In genomic region chr9:99184073-99184426, GRCh38 we compare ENCODE assay signal across 11 cellular contexts. TPM values are rescaled to one million over a fixed set of nuclear protein-coding genes. Genes with fewer than 3 reads are reported as not detected.
A peak's percentile ranks its signal among the peaks of the same experiment; 100 is the strongest.
DNase-seq lines count a peak whose midpoint lies in the region; ATAC-seq, FAIRE-seq and TF ChIP-seq lines count a peak whose summit lies in the region.
"Had no signal": no experiment of that assay in that cellular context is flagged by ENCODE, and none has a peak within 500 bp of the region (broad histone marks: within the 10 kb centered on the region; RNA-seq: fewer than 3 reads in every experiment).

No MANE protein-coding gene starts in this region.

- no TSS peak for BruUV-seq in HepG2 (replicated peaks; lab: Mats Ljungman, UMichigan)

- no peak for TF ChIP-seq RAD21 in HepG2 (CRISPR knock-in tag; IDR thresholded peaks at IDR 0.05)

- H3K9me3 ChIP-seq in right lobe of liver = no peaks in the 10 kb centered on the region
- H3K9me3 ChIP-seq in HepG2 (ENCODE audit: low read length) = no peaks in the 10 kb centered on the region
- no peaks in the 10 kb centered on the region for H3K9me3 ChIP-seq in uterus
- H3K9me3 ChIP-seq: thoracic aorta had no signal

- no peak for FAIRE-seq in HepG2 (lab: Jason Lieb, UNC)

- H3K27me3 ChIP-seq in right lobe of liver = no peaks in the 10 kb centered on the region
- peaks cover 0 to 23% of the 10 kb centered on the region in 2 experiments; a peak in 2 of 5 replicates for H3K27me3 ChIP-seq in HepG2 (ENCODE audit: control insufficient read depth in 1 of 2, insufficient read depth in 2 of 2, low read length in 2 of 2)
- no peaks in the 10 kb centered on the region for H3K27me3 ChIP-seq in uterus

- in situ Hi-C loops in HepG2 (cut with HindIII; ENCODE audit: extremely low pct_ligation_motif_present, low pct_unique_long_range_greater_than_20kb) = loop anchor here (10.0 to 25.0 kb wide), 2 partner anchors 621 to 828 kb away; no protein-coding TSS in a partner anchor

- no peaks in the 10 kb centered on the region for H3K9me3 Mint-ChIP-seq in activated naive CD8-positive, alpha-beta T cell treated with anti-CD3 and anti-CD28 coated beads, Interleukin-2, amount 50 U/mL, for 24 hours
- H3K9me3 Mint-ChIP-seq in memory B cell = no peaks in the 10 kb centered on the region
- H3K9me3 Mint-ChIP-seq: activated naive CD4-positive, alpha-beta T cell treated with anti-CD3 and anti-CD28 coated beads, Interleukin-2, amount 50 U/mL, for 72 hours had no signal

- POLR2A ChIA-PET in HepG2 (lab: Yijun Ruan, JAX) = interaction anchor here (1.6 to 1.9 kb wide), 3 partner anchors 10 to 38 kb away, joined by 4 to 6 read pairs (median 5); partner anchors contain the start of genes ALG2 and SEC61B

- ATAC-seq in right lobe of liver (peak; percentile 4 to 27 (median 23)), HepG2 (no peak), memory B cell (ENCODE audit: low read depth) (no peak), HG02623 (IDR thresholded peaks at IDR 0.05; ENCODE audit: unreplicated experiment) (no peak)
- ATAC-seq in activated naive CD8-positive, alpha-beta T cell treated with anti-CD3 and anti-CD28 coated beads, Interleukin-2, amount 50 U/mL, for 24 hours = peak; percentile 3

- no peaks in the 10 kb centered on the region for H4K20me1 ChIP-seq in HepG2 (ENCODE audit: insufficient read depth, low read length)

- WGBS in right lobe of liver (ENCODE audit: insufficient coverage, low coverage, low lambda C conversion rate, missing lambda C conversion rate) = 61% methylated on average over 3 of the region's 8 CpGs
- WGBS in HepG2 (ENCODE audit: low lambda C conversion rate) = 33% methylated on average over 6 of the region's 8 CpGs

- H3K27ac ChIP-seq in right lobe of liver (no peak overlapping the region), HepG2 (ENCODE audit: extremely low read length, insufficient read depth, low read length) (no peak overlapping the region), uterus (peak overlapping the region; percentile 62 to 75)

- H3K4me2 ChIP-seq in HepG2 (ENCODE audit: low read depth, low read length) = no peak overlapping the region

- intact Hi-C loops in right lobe of liver (cut with DNase I) (no loop called here), HepG2 (cut with micrococcal nuclease; ENCODE audit: unreplicated experiment) (loop anchor here (1.0 to 10.0 kb wide), 4 partner anchors 21 to 827 kb away; no protein-coding TSS in a partner anchor), uterus (cut with DNase I; ENCODE audit: low total_unique reads) (no loop called here)

- no peak for TF ChIP-seq EP300 in HepG2 (IDR thresholded peaks at IDR 0.05; ENCODE audit: low read depth in 2 of 2, low read length in 2 of 2)
- no peak for TF ChIP-seq EP300 in HepG2 (CRISPR knock-in tag; IDR thresholded peaks at IDR 0.05; ENCODE audit: borderline replicate concordance)

- H3K4me1 ChIP-seq in right lobe of liver (no peaks in the 10 kb centered on the region), HepG2 (ENCODE audit: insufficient read depth, low read length) (peaks cover 11% of the 10 kb centered on the region), uterus (no peaks in the 10 kb centered on the region)

- no peak overlapping the region for H2AFZ ChIP-seq in HepG2 (ENCODE audit: low read length)

- H3K27me3 Mint-ChIP-seq in activated naive CD8-positive, alpha-beta T cell treated with anti-CD3 and anti-CD28 coated beads, Interleukin-2, amount 50 U/mL, for 24 hours = peaks cover 4% of the 10 kb centered on the region
- no peaks in the 10 kb centered on the region for H3K27me3 Mint-ChIP-seq in memory B cell
- H3K27me3 Mint-ChIP-seq: progenitor cell of endocrine pancreas had no signal

- H3K4me3 ChIP-seq in right lobe of liver (no peak overlapping the region), HepG2 (replicated peaks in 1 of 3; ENCODE audit: insufficient read depth in 1 of 3, low read depth in 2 of 3, low read length in 3 of 3) (no peak overlapping the region), uterus (no peak overlapping the region)

- peak overlapping the region; percentile 81 for H3K27ac Mint-ChIP-seq in activated naive CD8-positive, alpha-beta T cell treated with anti-CD3 and anti-CD28 coated beads, Interleukin-2, amount 50 U/mL, for 24 hours
- H3K27ac Mint-ChIP-seq in memory B cell = peak overlapping the region; percentile 82

- H3K36me3 Mint-ChIP-seq in activated naive CD8-positive, alpha-beta T cell treated with anti-CD3 and anti-CD28 coated beads, Interleukin-2, amount 50 U/mL, for 24 hours (ENCODE audit: low read depth) = peaks cover 4% of the 10 kb centered on the region
- H3K36me3 Mint-ChIP-seq in memory B cell = no peaks in the 10 kb centered on the region
- H3K36me3 Mint-ChIP-seq: activated naive CD4-positive, alpha-beta T cell treated with anti-CD3 and anti-CD28 coated beads, Interleukin-2, amount 50 U/mL, for 72 hours had no signal

- TF ChIP-seq POLR2A in right lobe of liver (IDR thresholded peaks at IDR 0.05) (no peak), HepG2 (IDR thresholded peaks at IDR 0.05; ENCODE audit: insufficient read depth in 1 of 2, low read depth in 2 of 2, low read length in 2 of 2) (no peak), uterus (IDR thresholded peaks at IDR 0.05) (no peak)

- H3K79me2 ChIP-seq in HepG2 (ENCODE audit: insufficient read depth, low read length) = no peaks in the 10 kb centered on the region

- H3K9ac ChIP-seq in HepG2 (ENCODE audit: insufficient read depth, low read depth, low read length) = no peak overlapping the region

- H3K36me3 ChIP-seq in right lobe of liver (no peaks in the 10 kb centered on the region), HepG2 (replicated peaks in 1 of 2; ENCODE audit: control insufficient read depth in 1 of 2, insufficient read depth in 2 of 2, low read length in 2 of 2) (no peaks in the 10 kb centered on the region), uterus (no peaks in the 10 kb centered on the region)
- H3K36me3 ChIP-seq: thoracic aorta had no signal

- H3K4me3 Mint-ChIP-seq in activated naive CD8-positive, alpha-beta T cell treated with anti-CD3 and anti-CD28 coated beads, Interleukin-2, amount 50 U/mL, for 24 hours = no peak overlapping the region
- H3K4me3 Mint-ChIP-seq in memory B cell = no peak overlapping the region

- peaks cover 72% of the 10 kb centered on the region for H3K4me1 Mint-ChIP-seq in activated naive CD8-positive, alpha-beta T cell treated with anti-CD3 and anti-CD28 coated beads, Interleukin-2, amount 50 U/mL, for 24 hours
- H3K4me1 Mint-ChIP-seq in memory B cell = peaks cover 40% of the 10 kb centered on the region

- TF ChIP-seq CTCF in right lobe of liver (IDR thresholded peaks at IDR 0.05) (no peak), HepG2 (CRISPR knock-in tag; IDR thresholded peaks at IDR 0.05) (no peak), uterus (IDR thresholded peaks at IDR 0.05) (no peak)

- DNase-seq in right lobe of liver (peak; percentile 24 to 57 (median 56)), HepG2 (ENCODE audit: low spot score) (no peak), memory B cell (ENCODE audit: low spot score in 2 of 2) (no peak), uterus (peak; percentile 27 to 70), cerebellar cortex (ENCODE audit: low spot score) (no peak), UCSD-AML1 (lab: John Stamatoyannopoulos, UW; ENCODE audit: unreplicated experiment) (no peak)
- no peak for DNase-seq in activated naive CD8-positive, alpha-beta T cell treated with anti-CD3 and anti-CD28 coated beads, Interleukin-2, amount 50 U/mL, for 24 hours

- CTCF ChIA-PET in HepG2 (lab: Yijun Ruan, JAX; ENCODE audit: low intra/inter-chr PET ratio, low total read pairs) = interaction anchor here (0.7 to 1.8 kb wide), 2 partner anchors 21 to 827 kb away, joined by 5 read pairs; no protein-coding TSS in a partner anchor

RNA-seq across cellular contexts. Expression of gene ALG2, which starts 37.7 kb away (rescaled TPM):
- total RNA-seq in right lobe of liver (10 to 100 TPM; 26.2 to 32.6 (median 27.7) TPM), HepG2 (2016; rRNA removed; fragmentation: Illumina TruSeq; extraction: Trizol) (29.2 and 46.2 TPM in 2 replicates), uterus (10 to 100 TPM; 37.6 to 62.2 (median 45.3) TPM)
- 6.4 and 6.9 TPM in 2 replicates for total RNA-seq in HepG2 (2016; cell fraction: cytosol; rRNA removed; fragmentation: Illumina TruSeq; extraction: Trizol; ENCODE audit: low read depth)
- 28.0 and 48.2 TPM in 2 replicates for total RNA-seq in HepG2 (2016; cell fraction: insoluble cytoplasmic fraction; rRNA removed; fragmentation: Illumina TruSeq; extraction: Trizol)
- 16.8 and 17.5 TPM in 2 replicates for total RNA-seq in HepG2 (2016; cell fraction: membrane; rRNA removed; fragmentation: Illumina TruSeq; extraction: Trizol)
- 41.5 and 45.3 TPM in 2 replicates for total RNA-seq in HepG2 (2016; cell fraction: nucleus; rRNA removed; fragmentation: Illumina TruSeq; extraction: Trizol)
- 49.0 and 53.0 TPM in 2 replicates for polyA plus RNA-seq in HepG2 (2011; rRNA removed)
- 35.5 and 46.0 TPM in 2 replicates for polyA plus RNA-seq in HepG2 (2011; cell fraction: cytosol; rRNA removed)
- polyA plus RNA-seq in HepG2 (2011; cell fraction: nucleus; rRNA removed) = 30.4 and 38.4 TPM in 2 replicates
- 38.0 and 38.4 TPM in 2 replicates for polyA plus RNA-seq in HepG2 (2012)
- 5.3 TPM in 2 replicates for polyA plus RNA-seq in HepG2 (2016; cell fraction: cytosol; fragmentation: Illumina TruSeq; extraction: Trizol; ENCODE audit: low read depth)
- polyA plus RNA-seq in HepG2 (2016; cell fraction: insoluble cytoplasmic fraction; fragmentation: Illumina TruSeq; extraction: Trizol; ENCODE audit: low read depth) = 35.8 and 36.9 TPM in 2 replicates
- 14.4 and 14.5 TPM in 2 replicates for polyA plus RNA-seq in HepG2 (2016; cell fraction: membrane; fragmentation: Illumina TruSeq; extraction: Trizol; ENCODE audit: low read depth)
- 70.1 and 79.7 TPM in 2 replicates for polyA plus RNA-seq in HepG2 (2016; cell fraction: nucleus; fragmentation: Illumina TruSeq; extraction: Trizol; ENCODE audit: insufficient read depth, low read depth)
- polyA minus RNA-seq in HepG2 (2011; rRNA and poly(A)+ RNA removed; ENCODE audit: low replicate concordance) = 29.6 and 56.1 TPM in 2 replicates
- 20.9 and 26.8 TPM in 2 replicates for polyA minus RNA-seq in HepG2 (2011; cell fraction: cytosol; rRNA and poly(A)+ RNA removed)
- polyA minus RNA-seq in HepG2 (2011; cell fraction: nucleus; rRNA and poly(A)+ RNA removed) = 54.7 and 63.2 TPM in 2 replicates

RNA-seq across cellular contexts. Expression of gene SEC61B, which starts 38.0 kb away (rescaled TPM):
- total RNA-seq in right lobe of liver = 100 to 1,000 TPM in 5 of 6 experiments, 10 to 100 TPM in 1; 85.1 to 158 (median 131) TPM
- total RNA-seq in HepG2 (2016; rRNA removed; fragmentation: Illumina TruSeq; extraction: Trizol) = 368 and 479 TPM in 2 replicates
- total RNA-seq in HepG2 (2016; cell fraction: cytosol; rRNA removed; fragmentation: Illumina TruSeq; extraction: Trizol; ENCODE audit: low read depth) = 129 and 141 TPM in 2 replicates
- 367 and 512 TPM in 2 replicates for total RNA-seq in HepG2 (2016; cell fraction: insoluble cytoplasmic fraction; rRNA removed; fragmentation: Illumina TruSeq; extraction: Trizol)
- 169 and 170 TPM in 2 replicates for total RNA-seq in HepG2 (2016; cell fraction: membrane; rRNA removed; fragmentation: Illumina TruSeq; extraction: Trizol)
- total RNA-seq in HepG2 (2016; cell fraction: nucleus; rRNA removed; fragmentation: Illumina TruSeq; extraction: Trizol) = 168 and 172 TPM in 2 replicates
- polyA plus RNA-seq in HepG2 (2011; rRNA removed) = 181 and 191 TPM in 2 replicates
- 239 and 297 TPM in 2 replicates for polyA plus RNA-seq in HepG2 (2011; cell fraction: cytosol; rRNA removed)
- polyA plus RNA-seq in HepG2 (2011; cell fraction: nucleus; rRNA removed) = 67.2 TPM in 2 replicates
- 182 and 211 TPM in 2 replicates for polyA plus RNA-seq in HepG2 (2012)
- 147 and 170 TPM in 2 replicates for polyA plus RNA-seq in HepG2 (2016; cell fraction: cytosol; fragmentation: Illumina TruSeq; extraction: Trizol; ENCODE audit: low read depth)
- 551 and 632 TPM in 2 replicates for polyA plus RNA-seq in HepG2 (2016; cell fraction: insoluble cytoplasmic fraction; fragmentation: Illumina TruSeq; extraction: Trizol; ENCODE audit: low read depth)
- polyA plus RNA-seq in HepG2 (2016; cell fraction: membrane; fragmentation: Illumina TruSeq; extraction: Trizol; ENCODE audit: low read depth) = 177 and 191 TPM in 2 replicates
- polyA plus RNA-seq in HepG2 (2016; cell fraction: nucleus; fragmentation: Illumina TruSeq; extraction: Trizol; ENCODE audit: insufficient read depth, low read depth) = 294 and 304 TPM in 2 replicates
- 44.6 and 51.8 TPM in 2 replicates for polyA minus RNA-seq in HepG2 (2011; rRNA and poly(A)+ RNA removed; ENCODE audit: low replicate concordance)
- 25.1 and 28.1 TPM in 2 replicates for polyA minus RNA-seq in HepG2 (2011; cell fraction: cytosol; rRNA and poly(A)+ RNA removed)
- 58.8 and 62.8 TPM in 2 replicates for polyA minus RNA-seq in HepG2 (2011; cell fraction: nucleus; rRNA and poly(A)+ RNA removed)
- total RNA-seq in uterus = 100 to 1,000 TPM in 2 of 4 donors, 10 to 100 TPM in 2; 12.8 to 244 (median 70.1) TPM

Comparison
In these comparisons a context has a peak if more than half of its experiments do, and no peak if none do; other contexts are left out.
1. ATAC-seq: peak in right lobe of liver (4 of 4) and activated naive CD8-positive, alpha-beta T cell treated with anti-CD3 and anti-CD28 coated beads, Interleukin-2, amount 50 U/mL, for 24 hours (single experiment); none in HepG2 (single experiment), memory B cell (single experiment) and HG02623 (single experiment).
2. DNase-seq: peak in right lobe of liver (3 of 3) and uterus (2 of 2); none in HepG2 (single experiment), activated naive CD8-positive, alpha-beta T cell treated with anti-CD3 and anti-CD28 coated beads, Interleukin-2, amount 50 U/mL, for 24 hours (single experiment), memory B cell (0 of 2), cerebellar cortex (single experiment) and UCSD-AML1 (single experiment).
3. H3K27ac ChIP-seq: peak in uterus (2 of 2); none in right lobe of liver (0 of 3) and HepG2 (single experiment).